11 cellular contexts compared by ENCODE assay signal in the genomic region with DNA sequence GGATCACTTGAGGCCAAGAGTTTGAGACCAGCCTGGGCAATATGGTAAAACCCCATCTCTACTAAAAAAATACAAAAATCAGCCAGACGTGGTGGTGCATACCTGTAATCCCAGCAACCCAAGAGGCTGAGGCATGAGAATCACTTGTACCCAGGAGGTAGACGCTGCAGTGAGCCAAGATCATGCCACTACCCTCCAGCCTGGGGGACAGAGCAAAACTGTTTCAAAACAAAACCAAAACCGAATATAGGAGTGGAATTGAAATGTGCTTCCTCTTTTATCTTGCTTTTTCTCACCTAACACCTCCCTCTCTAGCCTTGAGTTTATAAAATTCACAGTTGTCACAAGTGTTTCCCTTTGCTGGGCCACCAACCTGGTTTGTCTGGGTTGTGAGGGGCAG.
DNase-seq lines count a peak whose midpoint lies in the region; ATAC-seq, FAIRE-seq and TF ChIP-seq lines count a peak whose summit lies in the region.
"Had no signal": no experiment of that assay in that cellular context is flagged by ENCODE, and none has a peak within 500 bp of the region (broad histone marks: within the 10 kb centered on the region; RNA-seq: fewer than 3 reads in every experiment).

No MANE protein-coding gene starts in this region.

- H3K27ac ChIP-seq in MM.1S (ENCODE audit: low read length): peak overlapping the region; percentile 71; the same call in 1 of the 2 replicates
- no peak overlapping the region for H3K27ac ChIP-seq in aorta (ENCODE audit: low read depth in 1 of 2, low read length in 2 of 2)
- H3K27ac ChIP-seq in pancreas: no peak overlapping the region
- H3K27ac ChIP-seq: PC-9, VCaP had no signal

- no peak for FAIRE-seq in pancreas (lab: Jason Lieb, UNC)

- H3K4me3 ChIP-seq in GM08714 (ENCODE audit: low read length): peak overlapping the region; percentile 24; the same call in 1 of the 2 replicates
- peak overlapping the region; percentile 49 for H3K4me3 ChIP-seq in MM.1S (ENCODE audit: low read length)
- H3K4me3 ChIP-seq in aorta (ENCODE audit: low read length in 2 of 2): no peak overlapping the region
- no peak overlapping the region for H3K4me3 ChIP-seq in pancreas
- H3K4me3 ChIP-seq: PC-9 had no signal

- DNase-seq in MM.1S: peak; percentile 60
- no peak for DNase-seq in KG1 (lab: John Stamatoyannopoulos, UW)
- DNase-seq in NCI-H2107 (lab: John Stamatoyannopoulos, UW): no peak
- DNase-seq in aorta: no peak
- DNase-seq in pancreas: no peak
- DNase-seq: endodermal cell, PC-9 had no signal

- H3K4me1 ChIP-seq in MM.1S (ENCODE audit: low read length) (peaks cover 6% of the 10 kb centered on the region; the same call in 1 of the 2 replicates), aorta (ENCODE audit: control insufficient read depth in 1 of 2, insufficient read depth in 2 of 2, low read length in 2 of 2) (no peaks in the 10 kb centered on the region), pancreas (no peaks in the 10 kb centered on the region)

- H3K4me2 ChIP-seq in MM.1S (ENCODE audit: low read depth, low read length): peak overlapping the region; percentile 85
- H3K4me2 ChIP-seq: PC-9 had no signal

- H3K9me3 ChIP-seq in MM.1S (replicated peaks; ENCODE audit: insufficient read depth, low read length): no peaks in the 10 kb centered on the region
- H3K9me3 ChIP-seq in aorta (ENCODE audit: control insufficient read depth, low read length): no peaks in the 10 kb centered on the region
- no peaks in the 10 kb centered on the region for H3K9me3 ChIP-seq in pancreas

- ATAC-seq in GM19351 (IDR thresholded peaks at IDR 0.05; ENCODE audit: unreplicated experiment) (peak; percentile 98), HG02884 (IDR thresholded peaks at IDR 0.05; ENCODE audit: unreplicated experiment) (peak; percentile 96), aorta (ENCODE audit: low FRiP score) (no peak), pancreas (no peak)

- peak overlapping the region; percentile 52 for H3K9ac ChIP-seq in MM.1S (ENCODE audit: low read length)

- H3K79me2 ChIP-seq in MM.1S (ENCODE audit: low read length): no peaks in the 10 kb centered on the region

- H3K36me3 ChIP-seq in MM.1S (replicated peaks; ENCODE audit: insufficient read depth, low read length): no peaks in the 10 kb centered on the region
- no peaks in the 10 kb centered on the region for H3K36me3 ChIP-seq in aorta (ENCODE audit: control insufficient read depth in 1 of 2, insufficient read depth in 2 of 2, low read length in 1 of 2)
- H3K36me3 ChIP-seq in pancreas: no peaks in the 10 kb centered on the region

- H3K9me2 ChIP-seq in MM.1S (replicated peaks; ENCODE audit: insufficient read depth, low read length): no peaks in the 10 kb centered on the region

- H4K20me1 ChIP-seq in MM.1S (ENCODE audit: insufficient read depth, low read length): no peaks in the 10 kb centered on the region

- 63 to 81% methylated on average over 3 of the region's 3 CpGs for WGBS in aorta, 2 donors
- WGBS in pancreas, 2 donors: 45 to 70% methylated on average over 3 of the region's 3 CpGs

- H3F3A ChIP-seq in MM.1S (ENCODE audit: insufficient read depth, low read length): no peaks in the 10 kb centered on the region

- no peak for TF ChIP-seq CTCF in MM.1S (IDR thresholded peaks at IDR 0.05; ENCODE audit: low read length)
- no peak for TF ChIP-seq CTCF in pancreas (IDR thresholded peaks at IDR 0.05)

- intact Hi-C loops in aorta (cut with DNase I) (no loop called here), pancreas (cut with DNase I) (no loop called here)

- H3K27me3 ChIP-seq in MM.1S (replicated peaks; ENCODE audit: insufficient read depth, low read length) (no peaks in the 10 kb centered on the region), aorta (ENCODE audit: control insufficient read depth in 1 of 2, insufficient read depth in 2 of 2, low read length in 1 of 2) (no peaks in the 10 kb centered on the region), pancreas (no peaks in the 10 kb centered on the region)

- peak overlapping the region; percentile 90 for H2AFZ ChIP-seq in MM.1S (ENCODE audit: low read length)
- H2AFZ ChIP-seq: PC-9 had no signal

Comparison
In these comparisons a context has a peak if more than half of its experiments do, and no peak if none do; other contexts are left out.
1. H3K4me3 ChIP-seq: peak in GM08714 (single experiment) and MM.1S (single experiment); none in aorta (0 of 2) and pancreas (0 of 4).
2. ATAC-seq: peak in GM19351 (single experiment) and HG02884 (single experiment); none in aorta (single experiment) and pancreas (0 of 4).